In the genomic region with DNA sequence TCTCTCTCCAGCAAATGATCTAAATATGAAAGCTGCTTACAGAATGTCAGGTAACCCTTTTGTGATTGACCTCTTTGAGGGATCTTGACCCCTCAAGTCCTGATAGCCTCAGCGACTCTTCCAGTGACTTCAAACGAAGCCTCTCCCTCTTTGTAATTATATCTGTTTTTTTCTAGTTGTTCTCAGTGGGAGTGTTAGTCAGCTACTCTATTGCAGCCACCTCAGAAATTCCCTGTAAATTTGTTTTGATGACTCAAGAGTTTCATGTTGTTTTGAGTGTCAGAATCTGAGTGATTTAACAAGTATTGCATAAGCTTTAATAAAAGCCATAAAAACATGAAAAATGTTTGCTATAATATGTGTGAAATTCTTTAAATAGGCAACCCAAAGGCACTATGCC, we compare ENCODE assay signal across 11 cellular contexts.
DNase-seq lines count a peak whose midpoint lies in the region; ATAC-seq and TF ChIP-seq lines count a peak whose summit lies in the region.
"Had no signal": no experiment of that assay in that cellular context is flagged by ENCODE, and none has a peak within 500 bp of the region (broad histone marks: within the 10 kb centered on the region; RNA-seq: fewer than 3 reads in every experiment).

No MANE protein-coding gene starts in this region.

- intact Hi-C loops in aorta (cut with DNase I) (no loop called here), lower lobe of right lung (cut with DNase I) (no loop called here)

- H3K36me3 ChIP-seq in smooth muscle cell (ENCODE audit: low read depth) (no peaks in the 10 kb centered on the region), aorta (ENCODE audit: control insufficient read depth in 1 of 2, insufficient read depth in 2 of 2, low read length in 1 of 2) (no peaks in the 10 kb centered on the region), lower lobe of right lung (no peaks in the 10 kb centered on the region)

- H3K9me3 ChIP-seq in smooth muscle cell (replicated peaks; ENCODE audit: low read depth) (no peaks in the 10 kb centered on the region), aorta (ENCODE audit: control insufficient read depth, low read length) (no peaks in the 10 kb centered on the region), lower lobe of right lung (no peaks in the 10 kb centered on the region)

- WGBS in smooth muscle cell (ENCODE audit: low lambda C conversion rate), result 27% methylated on average over 2 of the region's 2 CpGs
- WGBS in aorta, 2 donors, result 21 to 27% methylated on average over 2 of the region's 2 CpGs

- peaks cover 10% of the 10 kb centered on the region for H3K4me1 ChIP-seq in smooth muscle cell (ENCODE audit: low read depth)
- H3K4me1 ChIP-seq in aorta (ENCODE audit: control insufficient read depth in 1 of 2, insufficient read depth in 2 of 2, low read length in 2 of 2), result no peaks in the 10 kb centered on the region
- no peaks in the 10 kb centered on the region for H3K4me1 ChIP-seq in lower lobe of right lung

- H3K27ac ChIP-seq in smooth muscle cell (ENCODE audit: low read depth), result peak overlapping the region; percentile 87
- H3K27ac ChIP-seq in aorta (ENCODE audit: low read depth in 1 of 2, low read length in 2 of 2), result no peak overlapping the region
- H3K27ac ChIP-seq in lower lobe of right lung, result no peak overlapping the region

- DNase-seq in H4 (ENCODE audit: low spot score), result peak; percentile 36
- peak; percentile 10 for DNase-seq in RPMI8226
- peak; percentile 72 for DNase-seq in fibroblast of the conjunctiva (ENCODE audit: low read depth)
- DNase-seq in smooth muscle cell (lab: John Stamatoyannopoulos, UW; ENCODE audit: unreplicated experiment), result no peak
- no peak for DNase-seq in NCI-H2227 treated with DMSO at 0.1 percent for 48 hours (lab: John Stamatoyannopoulos, UW)
- DNase-seq in aorta, result no peak
- no peak for DNase-seq in lower lobe of right lung
- DNase-seq: activated B cell treated with CpG ODN at 0.5 μM for 24 hours, endodermal cell, retina had no signal

- H3K4me3 ChIP-seq in smooth muscle cell (no peak overlapping the region), aorta (ENCODE audit: low read length in 2 of 2) (no peak overlapping the region), lower lobe of right lung (no peak overlapping the region)

- H3K4me2 ChIP-seq in smooth muscle cell, result peak overlapping the region; percentile 14

- peaks cover 6% of the 10 kb centered on the region for H3F3A ChIP-seq in smooth muscle cell (ENCODE audit: low read depth)

- no peaks in the 10 kb centered on the region for H3K79me2 ChIP-seq in smooth muscle cell (ENCODE audit: low read depth)

- ATAC-seq in GM21423 (IDR thresholded peaks at IDR 0.05; ENCODE audit: unreplicated experiment), result no peak
- no peak for ATAC-seq in aorta (ENCODE audit: low FRiP score)
- no peak for ATAC-seq in lower lobe of right lung

- peak overlapping the region; percentile 54 for H2AFZ ChIP-seq in smooth muscle cell (ENCODE audit: low read depth)

- TF ChIP-seq CTCF in smooth muscle cell (IDR thresholded peaks at IDR 0.05; ENCODE audit: borderline replicate concordance, insufficient read depth, poor library complexity, severe bottlenecking), result no peak
- TF ChIP-seq CTCF in lower lobe of right lung (IDR thresholded peaks at IDR 0.05), result no peak

- H3K9ac ChIP-seq in smooth muscle cell (ENCODE audit: low read depth), result peak overlapping the region; percentile 36

- H3K27me3 ChIP-seq in smooth muscle cell (ENCODE audit: low read depth) (no peaks in the 10 kb centered on the region), aorta (ENCODE audit: control insufficient read depth in 1 of 2, insufficient read depth in 2 of 2, low read length in 1 of 2) (no peaks in the 10 kb centered on the region), lower lobe of right lung (ENCODE audit: low read depth) (no peaks in the 10 kb centered on the region)

- no peaks in the 10 kb centered on the region for H4K20me1 ChIP-seq in smooth muscle cell (ENCODE audit: low read depth)

Comparison
In these comparisons a context has a peak if more than half of its experiments do, and no peak if none do; other contexts are left out.
1. DNase-seq: peak in H4 (single experiment), RPMI8226 (single experiment) and fibroblast of the conjunctiva (single experiment); none in smooth muscle cell (single experiment), NCI-H2227 treated with DMSO at 0.1 percent for 48 hours (single experiment), aorta (0 of 2) and lower lobe of right lung (single experiment).